8 cellular contexts compared by ENCODE assay signal in the genomic region with DNA sequence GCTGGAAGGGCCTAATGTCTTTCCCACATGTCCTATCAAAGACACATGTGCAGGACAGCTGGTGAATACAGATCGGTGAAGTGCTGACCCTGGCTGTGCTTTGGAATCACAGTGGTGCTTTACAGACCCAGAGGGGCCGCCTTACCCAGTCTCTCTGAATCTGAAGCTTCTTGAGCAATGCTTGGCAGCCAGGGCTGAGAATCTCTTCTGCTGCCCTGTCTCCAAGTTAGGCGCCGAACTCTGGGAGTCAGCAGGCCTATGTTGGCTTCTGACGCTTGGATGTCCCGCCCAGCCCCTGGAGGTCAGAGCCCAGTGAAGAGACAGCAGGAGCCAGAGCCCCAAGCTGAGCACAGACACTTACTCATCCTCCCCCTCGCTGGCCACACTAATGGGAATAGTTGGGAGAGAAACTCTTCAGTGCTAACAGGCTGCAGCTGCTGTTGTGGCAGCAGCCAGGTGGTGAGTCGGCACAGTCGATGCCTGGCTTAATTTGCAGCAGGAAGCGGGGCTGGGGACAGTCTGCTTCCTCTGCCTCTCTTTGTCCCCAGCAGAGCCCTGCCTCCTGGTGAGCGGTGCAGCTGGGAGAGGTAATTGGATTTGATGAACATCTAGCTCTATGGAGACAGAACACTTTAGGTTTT.
DNase-seq lines count a peak whose midpoint lies in the region; TF ChIP-seq lines count a peak whose summit lies in the region.

No MANE protein-coding gene starts in this region.

- H2BK5ac ChIP-seq in trophoblast cell (ENCODE audit: low read depth, low read length, poor library complexity): no peak overlapping the region

- no peaks in the 10 kb centered on the region for H3K27me3 ChIP-seq in trophoblast cell (ENCODE audit: insufficient read depth, low read length)

- TF ChIP-seq CTCF in fibroblast of mammary gland (conservative IDR thresholded peaks at IDR 0.05; ENCODE audit: control insufficient read depth, insufficient read depth, low read depth, low read length): no peak

- H3K4me1 ChIP-seq in trophoblast cell (ENCODE audit: control insufficient read depth in 1 of 2, insufficient read depth in 2 of 2, low read length in 2 of 2): peaks cover 5% of the 10 kb centered on the region in 2 experiments

- no CpG with 5 or more reads among the region's 11 CpGs for WGBS in trophoblast cell (ENCODE audit: extremely low coverage, insufficient coverage, insufficient read length)

- no peak overlapping the region for H2AK5ac ChIP-seq in trophoblast cell (ENCODE audit: low read length)

- H2BK120ac ChIP-seq in trophoblast cell (ENCODE audit: insufficient read depth, low read length, poor library complexity): no peak overlapping the region

- H4K91ac ChIP-seq in trophoblast cell (ENCODE audit: low read depth, low read length): no peak overlapping the region

- no peak overlapping the region for H3K9ac ChIP-seq in trophoblast cell (ENCODE audit: low read length)

- peak overlapping the region; percentile 4 for H3K27ac ChIP-seq in trophoblast cell (ENCODE audit: low read depth, low read length)

- H3K14ac ChIP-seq in trophoblast cell (ENCODE audit: low read length): no peak overlapping the region

- H3K4me2 ChIP-seq in trophoblast cell (ENCODE audit: low read length): no peak overlapping the region

- no peak overlapping the region for H4K12ac ChIP-seq in trophoblast cell (ENCODE audit: low read depth, low read length)

- H3K36me3 ChIP-seq in trophoblast cell (ENCODE audit: control insufficient read depth in 1 of 2, insufficient read depth in 2 of 2, low read length in 2 of 2): no peaks in the 10 kb centered on the region

- no peak overlapping the region for H2AFZ ChIP-seq in trophoblast cell (ENCODE audit: insufficient read depth, low read length, poor library complexity)

- H3K18ac ChIP-seq in trophoblast cell (ENCODE audit: low read length): no peak overlapping the region

- no peaks in the 10 kb centered on the region for H3K79me1 ChIP-seq in trophoblast cell (ENCODE audit: low read length)

- DNase-seq in ELR (ENCODE audit: low read depth) (peak; percentile 34), NCI-H446 treated with DMSO at 0.1 percent for 48 hours (lab: John Stamatoyannopoulos, UW) (peak; percentile 93), fibroblast of mammary gland (ENCODE audit: low read depth) (peak; percentile 94), trophoblast cell (no peak), activated gamma-delta T cell (lab: John Stamatoyannopoulos, UW) (no peak), NOMO-1 treated with dmso at 0.1 percent for 144 hours (lab: John Stamatoyannopoulos, UW; ENCODE audit: unreplicated experiment) (no peak), germinal center (ENCODE audit: low spot score) (no peak)
- DNase-seq in effector CD8-positive, alpha-beta T cell (lab: John Stamatoyannopoulos, UW): no peak

- H2BK12ac ChIP-seq in trophoblast cell (ENCODE audit: low read length): no peak overlapping the region

- H3K23ac ChIP-seq in trophoblast cell (ENCODE audit: low read length): no peak overlapping the region

- no peaks in the 10 kb centered on the region for H3K79me2 ChIP-seq in trophoblast cell (ENCODE audit: control insufficient read depth, insufficient read depth, low read length, poor library complexity)

- no peak overlapping the region for H3K4ac ChIP-seq in trophoblast cell (ENCODE audit: low read depth, low read length)

- H4K8ac ChIP-seq in trophoblast cell (ENCODE audit: low read depth, low read length): no peak overlapping the region

- H3K4me3 ChIP-seq in fibroblast of mammary gland (ENCODE audit: control insufficient read depth, low read depth, low read length): no peak overlapping the region
- no peak overlapping the region for H3K4me3 ChIP-seq in trophoblast cell (ENCODE audit: low read depth, low read length)

- H3K9me3 ChIP-seq in trophoblast cell (ENCODE audit: insufficient read depth, low read depth, low read length): no peaks in the 10 kb centered on the region

Comparison
In these comparisons a context has a peak if more than half of its experiments do, and no peak if none do; other contexts are left out.
1. DNase-seq: peak in ELR (single experiment), NCI-H446 treated with DMSO at 0.1 percent for 48 hours (single experiment) and fibroblast of mammary gland (single experiment); none in trophoblast cell (0 of 2), activated gamma-delta T cell (single experiment), effector CD8-positive, alpha-beta T cell (single experiment), NOMO-1 treated with dmso at 0.1 percent for 144 hours (single experiment) and germinal center (single experiment).